Comparison of ENCODE assay signal across 1 cellular context in genomic region chr7:38207843-38208242, GRCh38.
TF ChIP-seq lines count a peak whose summit lies in the region.

No MANE protein-coding gene starts in this region.

TF ChIP-seq in GM12878, 131 proteins besides CTCF, POLR2A, EP300 and RAD21:
- TF ChIP-seq ZBTB40 (IDR thresholded peaks at IDR 0.05; ENCODE audit: borderline replicate concordance): peak; percentile 79
- no peak for TF ChIP-seq HDAC6 (IDR thresholded peaks at IDR 0.05; ENCODE audit: unreplicated experiment)
TF ChIP-seq in GM12878: peak in this region for 1.
